1 cellular context compared by ENCODE assay signal in the genomic region with DNA sequence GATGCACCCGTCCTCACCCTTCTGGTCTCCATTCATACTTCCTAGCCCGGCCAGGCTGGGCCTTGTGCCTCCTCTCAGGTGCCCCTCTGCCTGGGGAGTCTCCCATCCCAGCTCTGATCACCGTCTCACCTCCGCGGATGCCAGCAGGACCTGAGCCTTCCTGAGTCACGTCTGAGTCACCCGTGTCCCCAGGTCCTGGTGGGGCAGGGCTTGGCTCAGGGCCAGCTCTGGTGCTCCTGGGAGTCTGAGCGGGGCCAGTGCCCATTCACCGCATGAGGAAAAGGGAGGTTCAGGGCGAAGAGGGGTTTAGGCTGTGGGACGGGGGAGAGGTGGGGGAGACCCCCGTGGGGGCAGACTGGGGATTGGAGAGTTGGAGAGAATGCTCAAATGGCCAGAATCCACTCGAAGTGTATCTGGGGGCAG.
TF ChIP-seq lines count a peak whose summit lies in the region.

No MANE protein-coding gene starts in this region.

TF ChIP-seq in GM23338, 12 proteins besides CTCF, POLR2A, EP300 and RAD21 (continued from another document):
- TF ChIP-seq, protein P1, sequence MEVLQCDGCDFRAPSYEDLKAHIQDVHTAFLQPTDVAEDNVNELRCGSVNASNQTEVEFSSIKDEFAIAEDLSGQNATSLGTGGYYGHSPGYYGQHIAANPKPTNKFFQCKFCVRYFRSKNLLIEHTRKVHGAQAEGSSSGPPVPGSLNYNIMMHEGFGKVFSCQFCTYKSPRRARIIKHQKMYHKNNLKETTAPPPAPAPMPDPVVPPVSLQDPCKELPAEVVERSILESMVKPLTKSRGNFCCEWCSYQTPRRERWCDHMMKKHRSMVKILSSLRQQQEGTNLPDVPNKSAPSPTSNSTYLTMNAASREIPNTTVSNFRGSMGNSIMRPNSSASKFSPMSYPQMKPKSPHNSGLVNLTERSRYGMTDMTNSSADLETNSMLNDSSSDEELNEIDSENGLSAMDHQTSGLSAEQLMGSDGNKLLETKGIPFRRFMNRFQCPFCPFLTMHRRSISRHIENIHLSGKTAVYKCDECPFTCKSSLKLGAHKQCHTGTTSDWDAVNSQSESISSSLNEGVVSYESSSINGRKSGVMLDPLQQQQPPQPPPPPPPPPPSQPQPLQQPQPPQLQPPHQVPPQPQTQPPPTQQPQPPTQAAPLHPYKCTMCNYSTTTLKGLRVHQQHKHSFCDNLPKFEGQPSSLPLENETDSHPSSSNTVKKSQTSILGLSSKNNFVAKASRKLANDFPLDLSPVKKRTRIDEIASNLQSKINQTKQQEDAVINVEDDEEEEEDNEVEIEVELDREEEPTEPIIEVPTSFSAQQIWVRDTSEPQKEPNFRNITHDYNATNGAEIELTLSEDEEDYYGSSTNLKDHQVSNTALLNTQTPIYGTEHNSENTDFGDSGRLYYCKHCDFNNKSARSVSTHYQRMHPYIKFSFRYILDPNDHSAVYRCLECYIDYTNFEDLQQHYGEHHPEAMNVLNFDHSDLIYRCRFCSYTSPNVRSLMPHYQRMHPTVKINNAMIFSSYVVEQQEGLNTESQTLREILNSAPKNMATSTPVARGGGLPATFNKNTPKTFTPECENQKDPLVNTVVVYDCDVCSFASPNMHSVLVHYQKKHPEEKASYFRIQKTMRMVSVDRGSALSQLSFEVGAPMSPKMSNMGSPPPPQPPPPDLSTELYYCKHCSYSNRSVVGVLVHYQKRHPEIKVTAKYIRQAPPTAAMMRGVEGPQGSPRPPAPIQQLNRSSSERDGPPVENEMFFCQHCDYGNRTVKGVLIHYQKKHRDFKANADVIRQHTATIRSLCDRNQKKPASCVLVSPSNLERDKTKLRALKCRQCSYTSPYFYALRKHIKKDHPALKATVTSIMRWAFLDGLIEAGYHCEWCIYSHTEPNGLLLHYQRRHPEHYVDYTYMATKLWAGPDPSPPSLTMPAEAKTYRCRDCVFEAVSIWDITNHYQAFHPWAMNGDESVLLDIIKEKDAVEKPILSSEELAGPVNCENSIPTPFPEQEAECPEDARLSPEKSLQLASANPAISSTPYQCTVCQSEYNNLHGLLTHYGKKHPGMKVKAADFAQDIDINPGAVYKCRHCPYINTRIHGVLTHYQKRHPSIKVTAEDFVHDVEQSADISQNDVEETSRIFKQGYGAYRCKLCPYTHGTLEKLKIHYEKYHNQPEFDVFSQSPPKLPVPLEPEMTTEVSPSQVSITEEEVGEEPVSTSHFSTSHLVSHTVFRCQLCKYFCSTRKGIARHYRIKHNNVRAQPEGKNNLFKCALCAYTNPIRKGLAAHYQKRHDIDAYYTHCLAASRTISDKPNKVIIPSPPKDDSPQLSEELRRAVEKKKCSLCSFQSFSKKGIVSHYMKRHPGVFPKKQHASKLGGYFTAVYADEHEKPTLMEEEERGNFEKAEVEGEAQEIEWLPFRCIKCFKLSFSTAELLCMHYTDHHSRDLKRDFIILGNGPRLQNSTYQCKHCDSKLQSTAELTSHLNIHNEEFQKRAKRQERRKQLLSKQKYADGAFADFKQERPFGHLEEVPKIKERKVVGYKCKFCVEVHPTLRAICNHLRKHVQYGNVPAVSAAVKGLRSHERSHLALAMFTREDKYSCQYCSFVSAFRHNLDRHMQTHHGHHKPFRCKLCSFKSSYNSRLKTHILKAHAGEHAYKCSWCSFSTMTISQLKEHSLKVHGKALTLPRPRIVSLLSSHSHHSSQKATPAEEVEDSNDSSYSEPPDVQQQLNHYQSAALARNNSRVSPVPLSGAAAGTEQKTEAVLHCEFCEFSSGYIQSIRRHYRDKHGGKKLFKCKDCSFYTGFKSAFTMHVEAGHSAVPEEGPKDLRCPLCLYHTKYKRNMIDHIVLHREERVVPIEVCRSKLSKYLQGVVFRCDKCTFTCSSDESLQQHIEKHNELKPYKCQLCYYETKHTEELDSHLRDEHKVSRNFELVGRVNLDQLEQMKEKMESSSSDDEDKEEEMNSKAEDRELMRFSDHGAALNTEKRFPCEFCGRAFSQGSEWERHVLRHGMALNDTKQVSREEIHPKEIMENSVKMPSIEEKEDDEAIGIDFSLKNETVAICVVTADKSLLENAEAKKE (CRISPR knock-in tag; IDR thresholded peaks at IDR 0.05) = no peak
- TF ChIP-seq NANOG (IDR thresholded peaks at IDR 0.05; ENCODE audit: borderline replicate concordance) = no peak
- TF ChIP-seq ZNF114 (CRISPR knock-in tag; IDR thresholded peaks at IDR 0.05) = no peak
- no peak for TF ChIP-seq EZH2 (IDR thresholded peaks at IDR 0.05; ENCODE audit: low read depth, unreplicated experiment)
- no peak for TF ChIP-seq EZH2phosphoT487 (IDR thresholded peaks at IDR 0.05; ENCODE audit: unreplicated experiment)
